ENCODE assay signal across 1 cellular context in the genomic region with DNA sequence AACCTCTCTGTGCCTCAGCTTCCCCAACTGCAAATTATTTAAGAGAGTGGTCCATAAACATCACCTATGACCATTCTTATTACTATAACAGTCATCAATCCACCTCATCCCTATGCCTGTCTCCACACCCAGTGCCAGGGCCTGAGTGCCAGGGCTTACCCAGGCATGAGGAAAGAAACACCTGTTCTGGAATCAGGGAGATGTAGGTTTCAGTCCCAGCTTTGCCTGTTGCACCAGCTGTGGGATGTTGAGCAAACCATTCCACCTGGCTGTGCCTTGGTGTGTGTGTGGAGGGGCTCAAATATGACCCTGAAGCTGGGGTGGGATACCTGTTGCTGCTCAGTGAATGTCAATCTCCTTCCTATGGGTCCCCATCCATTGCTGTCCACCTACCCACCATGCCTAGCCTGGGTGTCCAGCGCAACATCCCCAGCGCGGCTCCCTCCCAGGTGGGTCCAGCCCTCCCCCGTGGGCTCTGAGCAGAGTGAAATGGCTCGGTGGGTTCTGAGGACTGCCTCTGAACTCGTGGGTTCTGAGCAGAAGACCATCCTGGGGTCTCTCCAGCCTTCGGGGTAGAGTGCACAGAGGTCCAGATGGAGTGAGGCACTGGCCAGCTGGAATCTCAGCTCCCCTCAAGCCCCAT.
TF ChIP-seq lines count a peak whose summit lies in the region.

No MANE protein-coding gene starts in this region.

TF ChIP-seq in GM12878, 131 proteins besides CTCF, POLR2A, EP300 and RAD21:
- TF ChIP-seq, protein P1, sequence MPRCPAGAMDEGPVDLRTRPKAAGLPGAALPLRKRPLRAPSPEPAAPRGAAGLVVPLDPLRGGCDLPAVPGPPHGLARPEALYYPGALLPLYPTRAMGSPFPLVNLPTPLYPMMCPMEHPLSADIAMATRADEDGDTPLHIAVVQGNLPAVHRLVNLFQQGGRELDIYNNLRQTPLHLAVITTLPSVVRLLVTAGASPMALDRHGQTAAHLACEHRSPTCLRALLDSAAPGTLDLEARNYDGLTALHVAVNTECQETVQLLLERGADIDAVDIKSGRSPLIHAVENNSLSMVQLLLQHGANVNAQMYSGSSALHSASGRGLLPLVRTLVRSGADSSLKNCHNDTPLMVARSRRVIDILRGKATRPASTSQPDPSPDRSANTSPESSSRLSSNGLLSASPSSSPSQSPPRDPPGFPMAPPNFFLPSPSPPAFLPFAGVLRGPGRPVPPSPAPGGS (IDR thresholded peaks at IDR 0.05; ENCODE audit: borderline replicate concordance, insufficient read depth, low read depth, low read length, poor library complexity, severe bottlenecking), result no peak
- TF ChIP-seq SREBF1 (IDR thresholded peaks at IDR 0.05; ENCODE audit: low read length) (no peak), SREBF2 (IDR thresholded peaks at IDR 0.05; ENCODE audit: low read length) (no peak), RCOR1 (conservative IDR thresholded peaks at IDR 0.05; ENCODE audit: low read depth, low read length) (no peak), STAT1 (conservative IDR thresholded peaks at IDR 0.05) (no peak), RELA (IDR thresholded peaks at IDR 0.05; ENCODE audit: borderline replicate concordance, partially characterized antibody) (no peak), ASH2L (IDR thresholded peaks at IDR 0.05; ENCODE audit: borderline replicate concordance, low read depth) (no peak), MYC (IDR thresholded peaks at IDR 0.05; ENCODE audit: insufficient read depth, insufficient read length, insufficient replicate concordance, low read length, severe bottlenecking) (no peak), SMARCA5 (IDR thresholded peaks at IDR 0.05) (no peak), TCF12 (IDR thresholded peaks at IDR 0.05; ENCODE audit: low read depth, low read length) (no peak), ZNF622 (IDR thresholded peaks at IDR 0.05) (no peak)
- TF ChIP-seq, protein P2, sequence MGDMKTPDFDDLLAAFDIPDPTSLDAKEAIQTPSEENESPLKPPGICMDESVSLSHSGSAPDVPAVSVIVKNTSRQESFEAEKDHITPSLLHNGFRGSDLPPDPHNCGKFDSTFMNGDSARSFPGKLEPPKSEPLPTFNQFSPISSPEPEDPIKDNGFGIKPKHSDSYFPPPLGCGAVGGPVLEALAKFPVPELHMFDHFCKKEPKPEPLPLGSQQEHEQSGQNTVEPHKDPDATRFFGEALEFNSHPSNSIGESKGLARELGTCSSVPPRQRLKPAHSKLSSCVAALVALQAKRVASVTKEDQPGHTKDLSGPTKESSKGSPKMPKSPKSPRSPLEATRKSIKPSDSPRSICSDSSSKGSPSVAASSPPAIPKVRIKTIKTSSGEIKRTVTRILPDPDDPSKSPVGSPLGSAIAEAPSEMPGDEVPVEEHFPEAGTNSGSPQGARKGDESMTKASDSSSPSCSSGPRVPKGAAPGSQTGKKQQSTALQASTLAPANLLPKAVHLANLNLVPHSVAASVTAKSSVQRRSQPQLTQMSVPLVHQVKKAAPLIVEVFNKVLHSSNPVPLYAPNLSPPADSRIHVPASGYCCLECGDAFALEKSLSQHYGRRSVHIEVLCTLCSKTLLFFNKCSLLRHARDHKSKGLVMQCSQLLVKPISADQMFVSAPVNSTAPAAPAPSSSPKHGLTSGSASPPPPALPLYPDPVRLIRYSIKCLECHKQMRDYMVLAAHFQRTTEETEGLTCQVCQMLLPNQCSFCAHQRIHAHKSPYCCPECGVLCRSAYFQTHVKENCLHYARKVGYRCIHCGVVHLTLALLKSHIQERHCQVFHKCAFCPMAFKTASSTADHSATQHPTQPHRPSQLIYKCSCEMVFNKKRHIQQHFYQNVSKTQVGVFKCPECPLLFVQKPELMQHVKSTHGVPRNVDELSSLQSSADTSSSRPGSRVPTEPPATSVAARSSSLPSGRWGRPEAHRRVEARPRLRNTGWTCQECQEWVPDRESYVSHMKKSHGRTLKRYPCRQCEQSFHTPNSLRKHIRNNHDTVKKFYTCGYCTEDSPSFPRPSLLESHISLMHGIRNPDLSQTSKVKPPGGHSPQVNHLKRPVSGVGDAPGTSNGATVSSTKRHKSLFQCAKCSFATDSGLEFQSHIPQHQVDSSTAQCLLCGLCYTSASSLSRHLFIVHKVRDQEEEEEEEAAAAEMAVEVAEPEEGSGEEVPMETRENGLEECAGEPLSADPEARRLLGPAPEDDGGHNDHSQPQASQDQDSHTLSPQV (IDR thresholded peaks at IDR 0.05), result no peak
- TF ChIP-seq, protein P3, sequence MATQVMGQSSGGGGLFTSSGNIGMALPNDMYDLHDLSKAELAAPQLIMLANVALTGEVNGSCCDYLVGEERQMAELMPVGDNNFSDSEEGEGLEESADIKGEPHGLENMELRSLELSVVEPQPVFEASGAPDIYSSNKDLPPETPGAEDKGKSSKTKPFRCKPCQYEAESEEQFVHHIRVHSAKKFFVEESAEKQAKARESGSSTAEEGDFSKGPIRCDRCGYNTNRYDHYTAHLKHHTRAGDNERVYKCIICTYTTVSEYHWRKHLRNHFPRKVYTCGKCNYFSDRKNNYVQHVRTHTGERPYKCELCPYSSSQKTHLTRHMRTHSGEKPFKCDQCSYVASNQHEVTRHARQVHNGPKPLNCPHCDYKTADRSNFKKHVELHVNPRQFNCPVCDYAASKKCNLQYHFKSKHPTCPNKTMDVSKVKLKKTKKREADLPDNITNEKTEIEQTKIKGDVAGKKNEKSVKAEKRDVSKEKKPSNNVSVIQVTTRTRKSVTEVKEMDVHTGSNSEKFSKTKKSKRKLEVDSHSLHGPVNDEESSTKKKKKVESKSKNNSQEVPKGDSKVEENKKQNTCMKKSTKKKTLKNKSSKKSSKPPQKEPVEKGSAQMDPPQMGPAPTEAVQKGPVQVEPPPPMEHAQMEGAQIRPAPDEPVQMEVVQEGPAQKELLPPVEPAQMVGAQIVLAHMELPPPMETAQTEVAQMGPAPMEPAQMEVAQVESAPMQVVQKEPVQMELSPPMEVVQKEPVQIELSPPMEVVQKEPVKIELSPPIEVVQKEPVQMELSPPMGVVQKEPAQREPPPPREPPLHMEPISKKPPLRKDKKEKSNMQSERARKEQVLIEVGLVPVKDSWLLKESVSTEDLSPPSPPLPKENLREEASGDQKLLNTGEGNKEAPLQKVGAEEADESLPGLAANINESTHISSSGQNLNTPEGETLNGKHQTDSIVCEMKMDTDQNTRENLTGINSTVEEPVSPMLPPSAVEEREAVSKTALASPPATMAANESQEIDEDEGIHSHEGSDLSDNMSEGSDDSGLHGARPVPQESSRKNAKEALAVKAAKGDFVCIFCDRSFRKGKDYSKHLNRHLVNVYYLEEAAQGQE (IDR thresholded peaks at IDR 0.05; ENCODE audit: low read depth, low read length), result no peak
